ENCODE assay signal across 11 cellular contexts in the genomic region with DNA sequence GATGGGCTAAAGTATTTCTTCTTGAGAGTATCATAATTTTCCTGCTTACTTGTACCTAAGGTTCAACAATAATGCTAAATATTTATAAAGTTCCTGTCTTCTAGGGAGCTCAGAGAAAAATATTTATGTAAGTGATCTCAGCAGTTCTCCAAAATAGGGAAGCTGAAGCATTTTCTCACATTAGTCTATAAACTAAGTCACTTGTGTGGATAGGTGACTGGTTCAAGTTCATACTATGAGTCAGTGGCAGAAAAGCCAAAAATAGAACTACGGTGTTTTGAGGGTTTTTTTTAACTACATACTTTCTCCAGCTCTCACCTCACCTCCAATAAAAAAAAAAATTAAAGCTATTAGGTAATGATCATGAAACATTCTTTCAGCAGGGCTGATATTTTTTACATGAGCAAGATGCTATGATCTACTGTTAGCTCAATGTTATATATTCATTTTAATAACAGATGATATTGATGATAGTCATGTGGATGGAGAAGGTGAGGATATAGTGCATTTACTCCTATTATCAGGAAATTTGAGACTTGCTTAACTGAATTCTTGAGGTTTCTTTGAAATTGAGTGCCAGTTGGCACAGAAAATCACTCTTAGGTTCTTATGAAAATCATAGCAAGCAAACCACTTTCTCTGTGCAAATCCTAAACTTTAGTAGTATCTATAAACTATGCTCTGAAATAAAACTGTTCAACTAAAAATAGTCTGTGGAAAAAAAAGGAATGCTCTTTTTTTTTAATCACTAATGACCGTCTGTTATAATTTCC.
DNase-seq lines count a peak whose midpoint lies in the region; ATAC-seq lines count a peak whose summit lies in the region.
"Had no signal": no experiment of that assay in that cellular context is flagged by ENCODE, and none has a peak within 500 bp of the region (broad histone marks: within the 10 kb centered on the region; RNA-seq: fewer than 3 reads in every experiment).

No MANE protein-coding gene starts in this region.

- ATAC-seq in GM18508 (IDR thresholded peaks at IDR 0.05; ENCODE audit: insufficient read depth, unreplicated experiment) (peak; percentile 65), GM21825 (IDR thresholded peaks at IDR 0.05; ENCODE audit: unreplicated experiment) (peak; percentile 54), HG03460 (IDR thresholded peaks at IDR 0.05; ENCODE audit: unreplicated experiment) (peak; percentile 56)
- ATAC-seq: naive thymus-derived CD4-positive, alpha-beta T cell had no signal

- DNase-seq in glomerular visceral epithelial cell (ENCODE audit: extremely low spot score) (peak; percentile 31), dedifferentiated amniotic fluid mesenchymal stem cell (ENCODE audit: extremely low spot score) (no peak), anterior cingulate cortex (lab: John Stamatoyannopoulos, UW) (no peak), putamen (ENCODE audit: low spot score) (no peak)
- no peak for DNase-seq in activated CD4-positive, alpha-beta T cell treated with anti-CD3 and anti-CD28 coated beads for 4 hours
- DNase-seq: activated CD4-positive, alpha-beta T cell treated with anti-CD3 and anti-CD28 coated beads, Interleukin-2, amount 10 ng/mL, durations not matched to agents 24 days and 14 days; glutamatergic neuron; naive thymus-derived CD4-positive, alpha-beta T cell had no signal
